ENCODE assay signal across 18 cellular contexts in genomic region chr19:55198651-55199050, GRCh38. TPM values are rescaled to one million over a fixed set of nuclear protein-coding genes. Genes with fewer than 3 reads are reported as not detected.
DNase-seq lines count a peak whose midpoint lies in the region; ATAC-seq, FAIRE-seq and TF ChIP-seq lines count a peak whose summit lies in the region.
"Had no signal": no experiment of that assay in that cellular context is flagged by ENCODE, and none has a peak within 500 bp of the region (broad histone marks: within the 10 kb centered on the region; RNA-seq: fewer than 3 reads in every experiment).

No MANE protein-coding gene starts in this region.

- H3K9me3 ChIP-seq in HepG2 (ENCODE audit: low read length): no peaks in the 10 kb centered on the region
- H3K9me3 ChIP-seq in right lobe of liver: no peaks in the 10 kb centered on the region
- no peaks in the 10 kb centered on the region for H3K9me3 ChIP-seq in spleen
- H3K9me3 ChIP-seq: BLaER1 treated with 17β-estradiol and CSF1 and Interleukin-3, amounts not matched to agents 10 nM and 100 nM; HAP-1 had no signal

- TF ChIP-seq RAD21 in HepG2 (CRISPR knock-in tag; IDR thresholded peaks at IDR 0.05): no peak

- H2AFZ ChIP-seq in HepG2 (ENCODE audit: low read length): no peak overlapping the region

- H4K20me1 ChIP-seq in HepG2 (ENCODE audit: insufficient read depth, low read length): peaks cover 4% of the 10 kb centered on the region; the same call in 1 of the 2 replicates
- H4K20me1 ChIP-seq: BLaER1 treated with 17β-estradiol and CSF1 and Interleukin-3, amounts not matched to agents 10 nM and 100 nM had no signal

- TF ChIP-seq CTCF in HepG2 (CRISPR knock-in tag; IDR thresholded peaks at IDR 0.05) (no peak), right lobe of liver (IDR thresholded peaks at IDR 0.05) (no peak), RWPE1 (conservative IDR thresholded peaks at IDR 0.05; ENCODE audit: low read depth) (no peak), spleen (IDR thresholded peaks at IDR 0.05 in 8 of 11, conservative IDR thresholded peaks at IDR 0.05 in 3 of 11) (no peak), omental fat pad (IDR thresholded peaks at IDR 0.05) (no peak)

- H3K27me3 ChIP-seq in HepG2 (ENCODE audit: control insufficient read depth in 1 of 2, insufficient read depth in 2 of 2, low read length in 2 of 2) (no peaks in the 10 kb centered on the region), right lobe of liver (no peaks in the 10 kb centered on the region), spleen (replicated peaks in 1 of 7) (peaks cover 0 to 30% (median 0%) of the 10 kb centered on the region in 7 donors)
- H3K27me3 ChIP-seq: BLaER1 treated with 17β-estradiol and CSF1 and Interleukin-3, amounts not matched to agents 10 nM and 100 nM had no signal

- 94% methylated on average over 2 of the region's 5 CpGs for WGBS in HepG2 (ENCODE audit: low lambda C conversion rate)
- 100% methylated on average over 1 of the region's 5 CpGs for WGBS in right lobe of liver (ENCODE audit: insufficient coverage, low coverage, low lambda C conversion rate, missing lambda C conversion rate)
- 38 to 79% (median 58%) methylated on average over 4 to 5 of the region's 5 CpGs for WGBS in spleen, 5 donors

- H3K36me3 ChIP-seq in HepG2 (replicated peaks in 1 of 2; ENCODE audit: control insufficient read depth in 1 of 2, insufficient read depth in 2 of 2, low read length in 2 of 2) (peaks cover 25 to 73% of the 10 kb centered on the region in 2 experiments), right lobe of liver (peaks cover 0 to 8% (median 3%) of the 10 kb centered on the region in 4 donors), spleen (peaks cover 0 to 80% (median 0%) of the 10 kb centered on the region in 6 donors)
- H3K36me3 ChIP-seq: BLaER1 treated with 17β-estradiol and CSF1 and Interleukin-3, amounts not matched to agents 10 nM and 100 nM; HAP-1 had no signal

- H3K4me2 ChIP-seq in HepG2 (ENCODE audit: low read depth, low read length): no peak overlapping the region
- H3K4me2 ChIP-seq: BLaER1 treated with 17β-estradiol and CSF1 and Interleukin-3, amounts not matched to agents 10 nM and 100 nM had no signal

- intact Hi-C loops in HepG2 (cut with micrococcal nuclease; ENCODE audit: unreplicated experiment) (no loop called here), right lobe of liver (cut with DNase I) (loop anchor here in 1 of 2 donors (10.0 kb wide), 1 partner anchor 56 kb away; the partner anchor contains the start of gene PPP6R1), spleen (cut with DNase I; ENCODE audit: low total_unique reads) (no loop called here)

- H3K4me3 ChIP-seq in HepG2 (replicated peaks in 1 of 3; ENCODE audit: insufficient read depth in 1 of 3, low read depth in 2 of 3, low read length in 3 of 3) (no peak overlapping the region), right lobe of liver (no peak overlapping the region), spleen (no peak overlapping the region)
- H3K4me3 ChIP-seq: BLaER1 treated with 17β-estradiol and CSF1 and Interleukin-3, amounts not matched to agents 10 nM and 100 nM; HAP-1 had no signal

- no peak; the same call in 2 of the 3 replicates for ATAC-seq in HepG2
- ATAC-seq in right lobe of liver: no peak
- ATAC-seq in HG03095 (IDR thresholded peaks at IDR 0.05; ENCODE audit: unreplicated experiment): no peak
- ATAC-seq in omental fat pad (ENCODE audit: low FRiP score): no peak

- POLR2A ChIA-PET in HepG2 (lab: Yijun Ruan, JAX) (interaction anchor here (0.8 to 6.1 kb wide), 4 partner anchors 8 to 209 kb away, joined by 4 to 28 read pairs (median 6); partner anchors contain the start of genes PTPRH and UBE2S), RWPE1 (lab: Yijun Ruan, JAX; ENCODE audit: low non-redundant PET) (no interaction called here)

- H3K27ac ChIP-seq in HepG2 (ENCODE audit: extremely low read length, insufficient read depth, low read length) (no peak overlapping the region), right lobe of liver (no peak overlapping the region), RWPE1 (peak overlapping the region; percentile 75), spleen (peak overlapping the region in 5 of 8 donors; percentile 44 to 67 (median 62))
- H3K27ac ChIP-seq: BLaER1 treated with 17β-estradiol and CSF1 and Interleukin-3, amounts not matched to agents 10 nM and 100 nM had no signal

- CTCF ChIA-PET in HepG2 (lab: Yijun Ruan, JAX; ENCODE audit: low intra/inter-chr PET ratio, low total read pairs): no interaction called here
- CTCF ChIA-PET in RWPE1 (lab: Yijun Ruan, JAX): no interaction called here

- no peak for DNase-seq in HepG2 (ENCODE audit: low spot score)
- DNase-seq in right lobe of liver: no peak
- no peak for DNase-seq in RWPE1 (ENCODE audit: low spot score)
- peak; percentile 41 for DNase-seq in iPS-NIHi7 (ENCODE audit: extremely low spot score)
- DNase-seq in spleen: no peak
- no peak for DNase-seq in SKM-1 (lab: John Stamatoyannopoulos, UW; ENCODE audit: unreplicated experiment)
- DNase-seq in omental fat pad (ENCODE audit: low spot score): no peak
- DNase-seq: 8988T; ACHN; CD4-positive, CD25-positive, alpha-beta regulatory T cell; DMS53; HFFc6 had no signal

- H3K9ac ChIP-seq in HepG2 (ENCODE audit: insufficient read depth, low read depth, low read length): no peak overlapping the region
- H3K9ac ChIP-seq: BLaER1 treated with 17β-estradiol and CSF1 and Interleukin-3, amounts not matched to agents 10 nM and 100 nM had no signal

- TF ChIP-seq POLR2A in HepG2 (IDR thresholded peaks at IDR 0.05; ENCODE audit: insufficient read depth in 1 of 2, low read depth in 2 of 2, low read length in 2 of 2): no peak
- TF ChIP-seq POLR2A in right lobe of liver (IDR thresholded peaks at IDR 0.05): no peak
- no peak for TF ChIP-seq POLR2A in spleen (IDR thresholded peaks at IDR 0.05)

- H3K79me2 ChIP-seq in HepG2 (ENCODE audit: insufficient read depth, low read length): no peaks in the 10 kb centered on the region

- no peak for TF ChIP-seq EP300 in HepG2 (IDR thresholded peaks at IDR 0.05; ENCODE audit: low read depth in 2 of 2, low read length in 2 of 2)
- TF ChIP-seq EP300 in HepG2 (CRISPR knock-in tag; IDR thresholded peaks at IDR 0.05; ENCODE audit: borderline replicate concordance): no peak

- in situ Hi-C loops in HepG2 (cut with HindIII; ENCODE audit: extremely low pct_ligation_motif_present, low pct_unique_long_range_greater_than_20kb): no loop called here

- no peak for FAIRE-seq in HepG2 (lab: Jason Lieb, UNC)
- FAIRE-seq: GM12891, H1 had no signal

- peaks cover 7% of the 10 kb centered on the region for H3K4me1 ChIP-seq in HepG2 (ENCODE audit: insufficient read depth, low read length)
- no peaks in the 10 kb centered on the region for H3K4me1 ChIP-seq in right lobe of liver
- H3K4me1 ChIP-seq in spleen: peaks cover 0 to 24% (median 7%) of the 10 kb centered on the region in 6 donors
- H3K4me1 ChIP-seq: HAP-1 had no signal

- BruUV-seq in HepG2 (replicated peaks; lab: Mats Ljungman, UMichigan): no TSS peak

RNA-seq across cellular contexts. Expression of gene PTPRH, which starts 10.7 kb away (rescaled TPM):
- total RNA-seq in HepG2 (2016; rRNA removed; fragmentation: Illumina TruSeq; extraction: Trizol) (9.9 and 14.7 TPM in 2 replicates), right lobe of liver (10 to 100 TPM in 3 of 6 experiments, 1 to 10 TPM in 3; 4.2 to 25.9 (median 12.9) TPM), spleen (10 to 100 TPM; 36.8 to 97.9 (median 53.8) TPM), omental fat pad (1 to 10 TPM; 1.4 to 9.8 (median 5.5) TPM)
- total RNA-seq in HepG2 (2016; cell fraction: cytosol; rRNA removed; fragmentation: Illumina TruSeq; extraction: Trizol; ENCODE audit: low read depth): 1.9 and 2.0 TPM in 2 replicates
- total RNA-seq in HepG2 (2016; cell fraction: insoluble cytoplasmic fraction; rRNA removed; fragmentation: Illumina TruSeq; extraction: Trizol): 8.4 and 15.2 TPM in 2 replicates
- total RNA-seq in HepG2 (2016; cell fraction: membrane; rRNA removed; fragmentation: Illumina TruSeq; extraction: Trizol): 5.0 and 5.3 TPM in 2 replicates
- 13.3 and 16.9 TPM in 2 replicates for total RNA-seq in HepG2 (2016; cell fraction: nucleus; rRNA removed; fragmentation: Illumina TruSeq; extraction: Trizol)
- polyA plus RNA-seq in HepG2 (2011; rRNA removed) (125 and 166 TPM in 2 replicates), spleen (10 to 100 TPM in 2 of 3 donors, 1 to 10 TPM in 1; 6.5 to 31.7 (median 14.9) TPM)
- polyA plus RNA-seq in HepG2 (2011; cell fraction: cytosol; rRNA removed): 78.8 and 83.6 TPM in 2 replicates
- polyA plus RNA-seq in HepG2 (2011; cell fraction: nucleus; rRNA removed): 220 and 225 TPM in 2 replicates
- polyA plus RNA-seq in HepG2 (2012): 52.4 and 60.5 TPM in 2 replicates
- 0.66 and 0.80 TPM in 2 replicates for polyA plus RNA-seq in HepG2 (2016; cell fraction: cytosol; fragmentation: Illumina TruSeq; extraction: Trizol; ENCODE audit: low read depth)
- 5.8 and 6.3 TPM in 2 replicates for polyA plus RNA-seq in HepG2 (2016; cell fraction: insoluble cytoplasmic fraction; fragmentation: Illumina TruSeq; extraction: Trizol; ENCODE audit: low read depth)
- polyA plus RNA-seq in HepG2 (2016; cell fraction: membrane; fragmentation: Illumina TruSeq; extraction: Trizol; ENCODE audit: low read depth): 1.2 and 2.2 TPM in 2 replicates
- polyA plus RNA-seq in HepG2 (2016; cell fraction: nucleus; fragmentation: Illumina TruSeq; extraction: Trizol; ENCODE audit: insufficient read depth, low read depth): 19.3 and 22.0 TPM in 2 replicates
- polyA minus RNA-seq in HepG2 (2011; rRNA and poly(A)+ RNA removed; ENCODE audit: low replicate concordance): 4.3 and 150 TPM in 2 replicates
- 36.0 and 38.7 TPM in 2 replicates for polyA minus RNA-seq in HepG2 (2011; cell fraction: cytosol; rRNA and poly(A)+ RNA removed)
- 84.6 and 100 TPM in 2 replicates for polyA minus RNA-seq in HepG2 (2011; cell fraction: nucleus; rRNA and poly(A)+ RNA removed)
- total RNA-seq: CD4-positive, CD25-positive, alpha-beta regulatory T cell had no signal
- polyA plus RNA-seq: CD4-positive, CD25-positive, alpha-beta regulatory T cell had no signal

RNA-seq across cellular contexts. Expression of gene SYT5, which starts 18.6 kb away (rescaled TPM):
- total RNA-seq in HepG2 (2016; rRNA removed; fragmentation: Illumina TruSeq; extraction: Trizol) (not detected in 2 replicates), right lobe of liver (1 to 10 TPM in 1 of 6 experiments, under 1 TPM in 1, not detected in 4; 0.06 to 1.7 TPM), spleen (1 to 10 TPM in 1 of 7 donors, not detected in 6; 1.4 TPM), omental fat pad (under 1 TPM in 1 of 4 donors, not detected in 3; 0.28 TPM)
- total RNA-seq in HepG2 (2016; cell fraction: cytosol; rRNA removed; fragmentation: Illumina TruSeq; extraction: Trizol; ENCODE audit: low read depth): not detected in 2 replicates
- not detected in 2 replicates for total RNA-seq in HepG2 (2016; cell fraction: insoluble cytoplasmic fraction; rRNA removed; fragmentation: Illumina TruSeq; extraction: Trizol)
- not detected in 2 replicates for total RNA-seq in HepG2 (2016; cell fraction: membrane; rRNA removed; fragmentation: Illumina TruSeq; extraction: Trizol)
- 0.12 TPM in 1 of 2 replicates, not detected in the other for total RNA-seq in HepG2 (2016; cell fraction: nucleus; rRNA removed; fragmentation: Illumina TruSeq; extraction: Trizol)
- polyA plus RNA-seq in HepG2 (2011; rRNA removed) (0.04 TPM in 1 of 2 replicates, not detected in the other), spleen (under 1 TPM; 0.06 to 0.23 (median 0.13) TPM)
- polyA plus RNA-seq in HepG2 (2011; cell fraction: cytosol; rRNA removed): 0.11 TPM in 1 of 2 replicates, not detected in the other
- polyA plus RNA-seq in HepG2 (2011; cell fraction: nucleus; rRNA removed): 0.87 and 0.90 TPM in 2 replicates
- 0.24 and 0.25 TPM in 2 replicates for polyA plus RNA-seq in HepG2 (2012)
- not detected in 2 replicates for polyA plus RNA-seq in HepG2 (2016; cell fraction: cytosol; fragmentation: Illumina TruSeq; extraction: Trizol; ENCODE audit: low read depth)
- not detected in 2 replicates for polyA plus RNA-seq in HepG2 (2016; cell fraction: insoluble cytoplasmic fraction; fragmentation: Illumina TruSeq; extraction: Trizol; ENCODE audit: low read depth)
- polyA plus RNA-seq in HepG2 (2016; cell fraction: membrane; fragmentation: Illumina TruSeq; extraction: Trizol; ENCODE audit: low read depth): not detected in 2 replicates
- polyA plus RNA-seq in HepG2 (2016; cell fraction: nucleus; fragmentation: Illumina TruSeq; extraction: Trizol; ENCODE audit: insufficient read depth, low read depth): not detected in 2 replicates
- polyA minus RNA-seq in HepG2 (2011; rRNA and poly(A)+ RNA removed; ENCODE audit: low replicate concordance): 0.05 and 0.52 TPM in 2 replicates
- not detected in 2 replicates for polyA minus RNA-seq in HepG2 (2011; cell fraction: cytosol; rRNA and poly(A)+ RNA removed)
- 0.62 and 2.8 TPM in 2 replicates for polyA minus RNA-seq in HepG2 (2011; cell fraction: nucleus; rRNA and poly(A)+ RNA removed)
- total RNA-seq: Daoy had no signal

RNA-seq across cellular contexts. Expression of gene TMEM86B, which starts 29.9 kb away (rescaled TPM):
- total RNA-seq in HepG2 (2016; rRNA removed; fragmentation: Illumina TruSeq; extraction: Trizol) (6.0 and 9.6 TPM in 2 replicates), right lobe of liver (10 to 100 TPM in 5 of 6 experiments, 1 to 10 TPM in 1; 8.8 to 22.2 (median 14.0) TPM), spleen (10 to 100 TPM in 3 of 7 donors, 1 to 10 TPM in 4; 7.5 to 11.7 (median 9.6) TPM), omental fat pad (1 to 10 TPM in 3 of 4 donors, under 1 TPM in 1; 0.65 to 3.5 (median 2.5) TPM)
- 9.6 and 12.1 TPM in 2 replicates for total RNA-seq in HepG2 (2016; cell fraction: cytosol; rRNA removed; fragmentation: Illumina TruSeq; extraction: Trizol; ENCODE audit: low read depth)
- total RNA-seq in HepG2 (2016; cell fraction: insoluble cytoplasmic fraction; rRNA removed; fragmentation: Illumina TruSeq; extraction: Trizol): 6.1 and 10.1 TPM in 2 replicates
- total RNA-seq in HepG2 (2016; cell fraction: membrane; rRNA removed; fragmentation: Illumina TruSeq; extraction: Trizol): 13.1 and 18.6 TPM in 2 replicates
- 7.1 and 10.0 TPM in 2 replicates for total RNA-seq in HepG2 (2016; cell fraction: nucleus; rRNA removed; fragmentation: Illumina TruSeq; extraction: Trizol)
- polyA plus RNA-seq in HepG2 (2011; rRNA removed) (7.7 and 10.7 TPM in 2 replicates), spleen (10 to 100 TPM; 11.8 to 31.5 (median 28.2) TPM)
- polyA plus RNA-seq in HepG2 (2011; cell fraction: cytosol; rRNA removed): 6.2 and 9.1 TPM in 2 replicates
- 66.7 and 95.0 TPM in 2 replicates for polyA plus RNA-seq in HepG2 (2011; cell fraction: nucleus; rRNA removed)
- polyA plus RNA-seq in HepG2 (2012): 16.2 and 16.6 TPM in 2 replicates
- polyA plus RNA-seq in HepG2 (2016; cell fraction: cytosol; fragmentation: Illumina TruSeq; extraction: Trizol; ENCODE audit: low read depth): 22.1 and 25.3 TPM in 2 replicates
- 8.1 and 13.8 TPM in 2 replicates for polyA plus RNA-seq in HepG2 (2016; cell fraction: insoluble cytoplasmic fraction; fragmentation: Illumina TruSeq; extraction: Trizol; ENCODE audit: low read depth)
- 27.2 and 29.7 TPM in 2 replicates for polyA plus RNA-seq in HepG2 (2016; cell fraction: membrane; fragmentation: Illumina TruSeq; extraction: Trizol; ENCODE audit: low read depth)
- polyA plus RNA-seq in HepG2 (2016; cell fraction: nucleus; fragmentation: Illumina TruSeq; extraction: Trizol; ENCODE audit: insufficient read depth, low read depth): 36.9 and 38.1 TPM in 2 replicates
- 1.9 and 14.4 TPM in 2 replicates for polyA minus RNA-seq in HepG2 (2011; rRNA and poly(A)+ RNA removed; ENCODE audit: low replicate concordance)
- polyA minus RNA-seq in HepG2 (2011; cell fraction: cytosol; rRNA and poly(A)+ RNA removed): 2.9 and 3.2 TPM in 2 replicates
- 7.1 and 7.8 TPM in 2 replicates for polyA minus RNA-seq in HepG2 (2011; cell fraction: nucleus; rRNA and poly(A)+ RNA removed)

RNA-seq across cellular contexts. Expression of gene DNAAF3, which starts 32.2 kb away (rescaled TPM):
- 0.40 and 0.41 TPM in 2 replicates for total RNA-seq in HepG2 (2016; rRNA removed; fragmentation: Illumina TruSeq; extraction: Trizol)
- 0.40 TPM in 1 of 2 replicates, not detected in the other for total RNA-seq in HepG2 (2016; cell fraction: cytosol; rRNA removed; fragmentation: Illumina TruSeq; extraction: Trizol; ENCODE audit: low read depth)
- total RNA-seq in HepG2 (2016; cell fraction: insoluble cytoplasmic fraction; rRNA removed; fragmentation: Illumina TruSeq; extraction: Trizol): 0.17 and 0.30 TPM in 2 replicates
- total RNA-seq in HepG2 (2016; cell fraction: membrane; rRNA removed; fragmentation: Illumina TruSeq; extraction: Trizol): 0.17 and 0.34 TPM in 2 replicates
- total RNA-seq in HepG2 (2016; cell fraction: nucleus; rRNA removed; fragmentation: Illumina TruSeq; extraction: Trizol): 0.66 and 1.1 TPM in 2 replicates
- polyA plus RNA-seq in HepG2 (2011; rRNA removed): 0.30 and 0.33 TPM in 2 replicates
- polyA plus RNA-seq in HepG2 (2011; cell fraction: cytosol; rRNA removed): 0.12 and 0.27 TPM in 2 replicates
- polyA plus RNA-seq in HepG2 (2011; cell fraction: nucleus; rRNA removed): 1.0 and 1.6 TPM in 2 replicates
- polyA plus RNA-seq in HepG2 (2012): 0.24 and 0.31 TPM in 2 replicates
- polyA plus RNA-seq in HepG2 (2016; cell fraction: cytosol; fragmentation: Illumina TruSeq; extraction: Trizol; ENCODE audit: low read depth): 0.28 TPM in 1 of 2 replicates, not detected in the other
- polyA plus RNA-seq in HepG2 (2016; cell fraction: insoluble cytoplasmic fraction; fragmentation: Illumina TruSeq; extraction: Trizol; ENCODE audit: low read depth): 0.41 and 0.73 TPM in 2 replicates
- not detected in 2 replicates for polyA plus RNA-seq in HepG2 (2016; cell fraction: membrane; fragmentation: Illumina TruSeq; extraction: Trizol; ENCODE audit: low read depth)
- polyA plus RNA-seq in HepG2 (2016; cell fraction: nucleus; fragmentation: Illumina TruSeq; extraction: Trizol; ENCODE audit: insufficient read depth, low read depth): 1.1 and 1.9 TPM in 2 replicates
- 0.06 and 16.2 TPM in 2 replicates for polyA minus RNA-seq in HepG2 (2011; rRNA and poly(A)+ RNA removed; ENCODE audit: low replicate concordance)
- polyA minus RNA-seq in HepG2 (2011; cell fraction: cytosol; rRNA and poly(A)+ RNA removed): not detected in 2 replicates
- polyA minus RNA-seq in HepG2 (2011; cell fraction: nucleus; rRNA and poly(A)+ RNA removed): 0.26 TPM in 1 of 2 replicates, not detected in the other
- total RNA-seq in right lobe of liver: 1 to 10 TPM in 2 of 6 experiments, under 1 TPM in 4; 0.22 to 4.3 (median 0.49) TPM
- 1 to 10 TPM in 2 of 7 donors, under 1 TPM in 3, not detected in 2; 0.68 to 1.1 (median 0.76) TPM for total RNA-seq in spleen
- polyA plus RNA-seq in spleen: under 1 TPM; 0.28 to 0.45 (median 0.36) TPM
- under 1 TPM in 2 of 4 donors, not detected in 2; 0.65 to 0.69 TPM for total RNA-seq in omental fat pad
- total RNA-seq: CD4-positive, CD25-positive, alpha-beta regulatory T cell had no signal
- polyA plus RNA-seq: CD4-positive, CD25-positive, alpha-beta regulatory T cell had no signal

RNA-seq across cellular contexts. Expression of gene TNNI3, which starts 41.1 kb away (rescaled TPM):
- 3.5 and 3.7 TPM in 2 replicates for total RNA-seq in HepG2 (2016; rRNA removed; fragmentation: Illumina TruSeq; extraction: Trizol)
- total RNA-seq in HepG2 (2016; cell fraction: cytosol; rRNA removed; fragmentation: Illumina TruSeq; extraction: Trizol; ENCODE audit: low read depth): 1.9 and 3.2 TPM in 2 replicates
- total RNA-seq in HepG2 (2016; cell fraction: insoluble cytoplasmic fraction; rRNA removed; fragmentation: Illumina TruSeq; extraction: Trizol): 3.8 and 5.6 TPM in 2 replicates
- total RNA-seq in HepG2 (2016; cell fraction: membrane; rRNA removed; fragmentation: Illumina TruSeq; extraction: Trizol): 2.0 and 2.4 TPM in 2 replicates
- total RNA-seq in HepG2 (2016; cell fraction: nucleus; rRNA removed; fragmentation: Illumina TruSeq; extraction: Trizol): 1.6 and 2.3 TPM in 2 replicates
- 3.7 TPM in 2 replicates for polyA plus RNA-seq in HepG2 (2011; rRNA removed)
- 4.8 and 5.7 TPM in 2 replicates for polyA plus RNA-seq in HepG2 (2011; cell fraction: cytosol; rRNA removed)
- 2.4 and 3.1 TPM in 2 replicates for polyA plus RNA-seq in HepG2 (2011; cell fraction: nucleus; rRNA removed)
- polyA plus RNA-seq in HepG2 (2012): 4.6 and 9.0 TPM in 2 replicates
- polyA plus RNA-seq in HepG2 (2016; cell fraction: cytosol; fragmentation: Illumina TruSeq; extraction: Trizol; ENCODE audit: low read depth): 1.5 and 2.8 TPM in 2 replicates
- 4.3 and 5.1 TPM in 2 replicates for polyA plus RNA-seq in HepG2 (2016; cell fraction: insoluble cytoplasmic fraction; fragmentation: Illumina TruSeq; extraction: Trizol; ENCODE audit: low read depth)
- polyA plus RNA-seq in HepG2 (2016; cell fraction: membrane; fragmentation: Illumina TruSeq; extraction: Trizol; ENCODE audit: low read depth): 1.1 and 1.6 TPM in 2 replicates
- 3.4 TPM in 2 replicates for polyA plus RNA-seq in HepG2 (2016; cell fraction: nucleus; fragmentation: Illumina TruSeq; extraction: Trizol; ENCODE audit: insufficient read depth, low read depth)
- polyA minus RNA-seq in HepG2 (2011; rRNA and poly(A)+ RNA removed; ENCODE audit: low replicate concordance): 0.48 and 0.75 TPM in 2 replicates
- not detected in 2 replicates for polyA minus RNA-seq in HepG2 (2011; cell fraction: cytosol; rRNA and poly(A)+ RNA removed)
- polyA minus RNA-seq in HepG2 (2011; cell fraction: nucleus; rRNA and poly(A)+ RNA removed): not detected in 2 replicates
- total RNA-seq in right lobe of liver: under 1 TPM in 3 of 6 experiments, not detected in 3; 0.43 to 0.83 (median 0.62) TPM
- total RNA-seq in spleen: not detected
- under 1 TPM; 0.15 to 0.74 (median 0.70) TPM for polyA plus RNA-seq in spleen
- total RNA-seq in omental fat pad: not detected
- total RNA-seq: CD4-positive, CD25-positive, alpha-beta regulatory T cell; HFFc6 had no signal
- polyA plus RNA-seq: CD4-positive, CD25-positive, alpha-beta regulatory T cell had no signal

Comparison
In these comparisons a context has a peak if more than half of its experiments do, and no peak if none do; other contexts are left out.
1. H3K27ac ChIP-seq: peak in RWPE1 (single experiment) and spleen (5 of 8); none in HepG2 (single experiment) and right lobe of liver (0 of 3).